Comparison of ENCODE assay signal across 1 cellular context in genomic region chr12:116818948-116819832, GRCh38.
TF ChIP-seq lines count a peak whose summit lies in the region.

No MANE protein-coding gene starts in this region.

TF ChIP-seq in HepG2, 621 proteins besides CTCF, POLR2A, EP300 and RAD21 (continued from another document and continues in another):
- peak; percentile 55 for TF ChIP-seq AGO2 (optimal IDR thresholded peaks at IDR 0.05; ENCODE audit: low read depth, low read length)
- peak; percentile 68; the same call in 1 of the 2 replicates for TF ChIP-seq ZBED4 (CRISPR knock-in tag; IDR thresholded peaks at IDR 0.05; ENCODE audit: borderline replicate concordance)
- peak; percentile 80; the same call in 1 of the 2 replicates for TF ChIP-seq YEATS4 (CRISPR knock-in tag; IDR thresholded peaks at IDR 0.05; ENCODE audit: borderline replicate concordance)
- no peak for TF ChIP-seq ATF6 (CRISPR knock-in tag; conservative IDR thresholded peaks at IDR 0.05)
- TF ChIP-seq ZNF580 (CRISPR knock-in tag; IDR thresholded peaks at IDR 0.05; ENCODE audit: borderline replicate concordance, low read depth): no peak
- TF ChIP-seq SKI (IDR thresholded peaks at IDR 0.05; ENCODE audit: partially characterized antibody): peak; percentile 69
- TF ChIP-seq YY1 (IDR thresholded peaks at IDR 0.05; ENCODE audit: insufficient read depth, insufficient replicate concordance, low read depth, low read length): peak; percentile 94
- TF ChIP-seq EEA1 (CRISPR knock-in tag; IDR thresholded peaks at IDR 0.05; ENCODE audit: borderline replicate concordance): no peak
- TF ChIP-seq MYNN (CRISPR knock-in tag; IDR thresholded peaks at IDR 0.05; ENCODE audit: low read depth): no peak
- TF ChIP-seq SP1 (IDR thresholded peaks at IDR 0.05): no peak
- peak; percentile 46; the same call in 1 of the 2 replicates for TF ChIP-seq SP1 (CRISPR knock-in tag; IDR thresholded peaks at IDR 0.05)
- no peak for TF ChIP-seq ZNF512 (CRISPR knock-in tag; IDR thresholded peaks at IDR 0.05)
- TF ChIP-seq SALL1 (CRISPR knock-in tag; IDR thresholded peaks at IDR 0.05): peak; percentile 42
- peak; percentile 35 for TF ChIP-seq FOSL2 (CRISPR knock-in tag; IDR thresholded peaks at IDR 0.05)
- 0 out of 2 replicates have a peak, but pooled peaks have one; percentile 27 for TF ChIP-seq GMEB1 (CRISPR knock-in tag; IDR thresholded peaks at IDR 0.05; ENCODE audit: borderline replicate concordance)
- TF ChIP-seq ZNF510 (CRISPR knock-in tag; IDR thresholded peaks at IDR 0.05; ENCODE audit: low read depth): 0 out of 2 replicates have a peak, but pooled peaks have one; percentile 66
- TF ChIP-seq ZBTB2 (CRISPR knock-in tag; IDR thresholded peaks at IDR 0.05; ENCODE audit: low read depth): peak; percentile 60; the same call in 1 of the 2 replicates
- peak; percentile 90 for TF ChIP-seq ZFY (CRISPR knock-in tag; IDR thresholded peaks at IDR 0.05)
- no peak for TF ChIP-seq ADNP (CRISPR knock-in tag; IDR thresholded peaks at IDR 0.05)
- peak; percentile 85 for TF ChIP-seq RBFOX2 (IDR thresholded peaks at IDR 0.05; ENCODE audit: low read depth, low read length)
- TF ChIP-seq KDM1A (CRISPR knock-in tag; IDR thresholded peaks at IDR 0.05): no peak
- 0 out of 2 replicates have a peak, but pooled peaks have one; percentile 32 for TF ChIP-seq ZBTB20 (CRISPR knock-in tag; IDR thresholded peaks at IDR 0.05; ENCODE audit: borderline replicate concordance, low read depth)
- TF ChIP-seq PREB (CRISPR knock-in tag; IDR thresholded peaks at IDR 0.05): no peak
- TF ChIP-seq SRF (IDR thresholded peaks at IDR 0.05; ENCODE audit: low read depth, low read length): 0 out of 2 replicates have a peak, but pooled peaks have one; percentile 27
- TF ChIP-seq ZNF891 (CRISPR knock-in tag; IDR thresholded peaks at IDR 0.05): no peak
- 0 out of 2 replicates have a peak, but pooled peaks have one; percentile 33 for TF ChIP-seq POLR2AphosphoS5 (IDR thresholded peaks at IDR 0.05; ENCODE audit: low read depth, low read length)
- no peak for TF ChIP-seq ZNF841 (CRISPR knock-in tag; IDR thresholded peaks at IDR 0.05; ENCODE audit: borderline replicate concordance)
- TF ChIP-seq MAZ (IDR thresholded peaks at IDR 0.05; ENCODE audit: borderline replicate concordance, low read depth, low read length): no peak
- peak; percentile 56; the same call in 1 of the 2 replicates for TF ChIP-seq MAZ (CRISPR knock-in tag; IDR thresholded peaks at IDR 0.05; ENCODE audit: low read depth)
- TF ChIP-seq ZNF431 (CRISPR knock-in tag; IDR thresholded peaks at IDR 0.05; ENCODE audit: borderline replicate concordance, low read depth): peak; percentile 72; the same call in 1 of the 2 replicates
- no peak for TF ChIP-seq NR2F6 (IDR thresholded peaks at IDR 0.05)
- no peak for TF ChIP-seq NR2F6 (CRISPR knock-in tag; IDR thresholded peaks at IDR 0.05)
- 0 out of 2 replicates have a peak, but pooled peaks have one; percentile 28 for TF ChIP-seq ZNF543 (CRISPR knock-in tag; IDR thresholded peaks at IDR 0.05)
- no peak for TF ChIP-seq ZNF10 (CRISPR knock-in tag; IDR thresholded peaks at IDR 0.05; ENCODE audit: borderline replicate concordance, low read depth)
- 0 out of 2 replicates have a peak, but pooled peaks have one; percentile 30 for TF ChIP-seq ZNF343 (CRISPR knock-in tag; IDR thresholded peaks at IDR 0.05)
- peak; percentile 26; the same call in 1 of the 2 replicates for TF ChIP-seq ELF1 (CRISPR knock-in tag; IDR thresholded peaks at IDR 0.05)
- TF ChIP-seq ASH2L (IDR thresholded peaks at IDR 0.05; ENCODE audit: insufficient read length, low read depth, low read length): peak; percentile 87
- peak; percentile 37; the same call in 1 of the 2 replicates for TF ChIP-seq ZBTB3 (CRISPR knock-in tag; IDR thresholded peaks at IDR 0.05; ENCODE audit: borderline replicate concordance, low read depth)
- TF ChIP-seq MXD1 (CRISPR knock-in tag; IDR thresholded peaks at IDR 0.05): peak; percentile 26; the same call in 1 of the 2 replicates
- 0 out of 2 replicates have a peak, but pooled peaks have one; percentile 69 for TF ChIP-seq ZZZ3 (CRISPR knock-in tag; IDR thresholded peaks at IDR 0.05; ENCODE audit: borderline replicate concordance)
- TF ChIP-seq KDM3A (CRISPR knock-in tag; IDR thresholded peaks at IDR 0.05; ENCODE audit: low read depth): 0 out of 2 replicates have a peak, but pooled peaks have one; percentile 19
- 0 out of 2 replicates have a peak, but pooled peaks have one; percentile 23 for TF ChIP-seq ZNF770 (CRISPR knock-in tag; IDR thresholded peaks at IDR 0.05)
- TF ChIP-seq TFDP2 (CRISPR knock-in tag; IDR thresholded peaks at IDR 0.05): peak; percentile 61
- no peak for TF ChIP-seq PHB2 (IDR thresholded peaks at IDR 0.05; ENCODE audit: partially characterized antibody)
- no peak for TF ChIP-seq KLF6 (CRISPR knock-in tag; IDR thresholded peaks at IDR 0.05)
- peak; percentile 87 for TF ChIP-seq RFX5 (IDR thresholded peaks at IDR 0.05; ENCODE audit: low read depth, low read length)
- TF ChIP-seq GLI4 (CRISPR knock-in tag; IDR thresholded peaks at IDR 0.05; ENCODE audit: borderline replicate concordance): 0 out of 2 replicates have a peak, but pooled peaks have one; percentile 30
